8 cellular contexts compared by ENCODE assay signal in genomic region chr19:32971012-32971595, GRCh38. TPM values are rescaled to one million over a fixed set of nuclear protein-coding genes. Genes with fewer than 3 reads are reported as not detected.
DNase-seq lines count a peak whose midpoint lies in the region; ATAC-seq and TF ChIP-seq lines count a peak whose summit lies in the region.

No MANE protein-coding gene starts in this region.

- no peaks in the 10 kb centered on the region for H3K27me3 Mint-ChIP-seq in MCF 10A (ENCODE audit: insufficient read depth, unreplicated experiment)

- POLR2A ChIA-PET in MCF 10A (lab: Yijun Ruan, JAX), result interaction anchor here (0.7 to 1.5 kb wide), 8 partner anchors 18 to 1457 kb away, joined by 3 to 7 read pairs (median 4); partner anchors contain the start of genes GPATCH1 and UBA2

- intact Hi-C loops in MCF 10A (cut with micrococcal nuclease), result loop anchor here (5.0 kb wide), 1 partner anchor 211 kb away; no protein-coding TSS in a partner anchor

- H3K4me1 Mint-ChIP-seq in MCF 10A (ENCODE audit: insufficient read depth, unreplicated experiment), result peaks cover 6% of the 10 kb centered on the region

- DNase-seq in AG08395 (ENCODE audit: low spot score), result peak; percentile 8
- DNase-seq in HL-60 (ENCODE audit: low read depth in 1 of 2, low spot score in 1 of 2), result no peak
- peak; percentile 4 for DNase-seq in MCF 10A (ENCODE audit: unreplicated experiment)
- no peak for DNase-seq in mesenteric fat pad (ENCODE audit: low spot score)
- no peak for DNase-seq in dedifferentiated amniotic fluid mesenchymal stem cell (ENCODE audit: extremely low spot score)

- H3K27me3 ChIP-seq in HL-60 (ENCODE audit: insufficient read depth, poor library complexity, severe bottlenecking) (no peaks in the 10 kb centered on the region), mucosa of stomach (ENCODE audit: control insufficient read depth, insufficient read depth, low read length) (no peaks in the 10 kb centered on the region)

- BruUV-seq in MCF 10A (replicated peaks; lab: Mats Ljungman, UMichigan), result TSS peak; percentile 70

- peaks cover 3% of the 10 kb centered on the region for H3K4me1 ChIP-seq in mucosa of stomach (ENCODE audit: control insufficient read depth, insufficient read depth, low read length)

- ATAC-seq in HG02623 (IDR thresholded peaks at IDR 0.05; ENCODE audit: unreplicated experiment), result no peak
- ATAC-seq in HG03521 (IDR thresholded peaks at IDR 0.05; ENCODE audit: unreplicated experiment), result no peak

- H3K4me3 ChIP-seq in HL-60 (replicated peaks; ENCODE audit: insufficient read depth, low read length), result peak overlapping the region; percentile 95
- peak overlapping the region; percentile 51 for H3K4me3 ChIP-seq in mucosa of stomach (ENCODE audit: low read length)

- no peaks in the 10 kb centered on the region for H3K36me3 ChIP-seq in mucosa of stomach (ENCODE audit: control insufficient read depth, insufficient read depth, low read length)

- CTCF ChIA-PET in MCF 10A (lab: Yijun Ruan, JAX), result interaction anchor here (0.6 to 7.0 kb wide), 4 partner anchors 56 to 147 kb away, joined by 3 to 98 read pairs (median 4); no protein-coding TSS in a partner anchor

- no peaks in the 10 kb centered on the region for H3K9me3 ChIP-seq in mucosa of stomach (ENCODE audit: control insufficient read depth, low read length)

- H3K27ac Mint-ChIP-seq in MCF 10A (ENCODE audit: low read depth, unreplicated experiment), result peak overlapping the region; percentile 91

- H3K36me3 Mint-ChIP-seq in MCF 10A (ENCODE audit: insufficient read depth, unreplicated experiment), result peaks cover 12% of the 10 kb centered on the region

- H3K27ac ChIP-seq in HL-60 (replicated peaks), result no peak overlapping the region; the same call in 1 of the 2 replicates

- peak overlapping the region; percentile 55 for H3K9ac ChIP-seq in mucosa of stomach (ENCODE audit: low read length)

- no peaks in the 10 kb centered on the region for H3K9me3 Mint-ChIP-seq in MCF 10A (ENCODE audit: unreplicated experiment)

- H3K4me3 Mint-ChIP-seq in MCF 10A (ENCODE audit: unreplicated experiment), result peak overlapping the region; percentile 90

- TF ChIP-seq CTCF in HL-60 (IDR thresholded peaks at IDR 0.05; ENCODE audit: insufficient read depth, low read length) (no peak), MCF 10A (IDR thresholded peaks at IDR 0.05; ENCODE audit: unreplicated experiment) (no peak)

RNA-seq across cellular contexts. Expression of gene CEP89, which starts 0.7 kb away (rescaled TPM):
- total RNA-seq in MCF 10A (2022), result 24.7 and 28.4 TPM in 2 replicates
- total RNA-seq in mesenteric fat pad, result 15.4 TPM

RNA-seq across cellular contexts. Expression of gene FAAP24, which starts 0.9 kb away (rescaled TPM):
- total RNA-seq in MCF 10A (2022) (4.1 and 5.1 TPM in 2 replicates), mesenteric fat pad (0.84 TPM)

Comparison
In these comparisons a context has a peak if more than half of its experiments do, and no peak if none do; other contexts are left out.
1. DNase-seq: peak in AG08395 (single experiment) and MCF 10A (single experiment); none in HL-60 (0 of 2), mesenteric fat pad (single experiment) and dedifferentiated amniotic fluid mesenchymal stem cell (single experiment).